21 cellular contexts compared by ENCODE assay signal in genomic region chr14:68082698-68083291, GRCh38.
"Had no signal": no experiment of that assay in that cellular context is flagged by ENCODE, and none has a peak within 500 bp of the region (broad histone marks: within the 10 kb centered on the region; RNA-seq: fewer than 3 reads in every experiment).

No MANE protein-coding gene starts in this region.

- FAIRE-seq: kidney had no signal

- H3K36me3 ChIP-seq: adrenal gland, tibial nerve, vagina had no signal

- H3K4me1 ChIP-seq: vagina had no signal

- H3K9me3 ChIP-seq: adrenal gland, tibial nerve, vagina had no signal

- H3K27me3 ChIP-seq: adrenal gland, tibial nerve, vagina had no signal

- DNase-seq: activated CD8-positive, alpha-beta memory T cell treated with anti-CD3 and anti-CD28 coated beads for 24 hours; activated CD8-positive, alpha-beta memory T cell treated with anti-CD3 and anti-CD28 coated beads, Interleukin-2, amount 50 U/mL, for 48 hours; activated gamma-delta T cell; adrenal gland; endodermal cell; erythroblast; foreskin melanocyte; head of caudate nucleus; kidney; midbrain; occipital lobe; posterior cingulate gyrus; retina; stimulated activated CD4-positive, alpha-beta T cell treated with anti-CD3 and anti-CD28 coated beads, Interleukin-2, amount 100 ng/mL, for 24 hours; T-helper 1 cell; T1000 had no signal

- H3K4me3 ChIP-seq: adrenal gland, tibial nerve, vagina had no signal

- H3K27ac ChIP-seq: adrenal gland, tibial nerve, vagina had no signal

- ATAC-seq: activated CD4-positive, CD25-positive, alpha-beta regulatory T cell treated with anti-CD3 and anti-CD28 coated beads, Interleukin-2, amount 50 U/mL, for 24 hours; activated naive CD4-positive, alpha-beta T cell treated with anti-CD3 and anti-CD28 coated beads, Interleukin-2, amount 50 U/mL, for 72 hours; left lobe of liver had no signal
